Comparison of ENCODE assay signal across 1 cellular context in genomic region chr1:56867491-56867890, GRCh38.
TF ChIP-seq lines count a peak whose summit lies in the region.

No MANE protein-coding gene starts in this region.

TF ChIP-seq in IMR-90, 13 proteins besides CTCF, POLR2A, EP300 and RAD21:
- TF ChIP-seq NFE2L2 (IDR thresholded peaks at IDR 0.05; ENCODE audit: low read depth, low read length) (no peak), ELK1 (IDR thresholded peaks at IDR 0.05; ENCODE audit: borderline replicate concordance, low read depth, low read length) (no peak), BHLHE40 (IDR thresholded peaks at IDR 0.05; ENCODE audit: low read depth, low read length) (no peak), RFX5 (IDR thresholded peaks at IDR 0.05; ENCODE audit: low read depth, low read length) (no peak), CHD1 (IDR thresholded peaks at IDR 0.05; ENCODE audit: low read depth, low read length) (no peak), RCOR1 (IDR thresholded peaks at IDR 0.05; ENCODE audit: insufficient replicate concordance, low read length) (no peak), MAZ (IDR thresholded peaks at IDR 0.05; ENCODE audit: borderline replicate concordance, low read depth, low read length) (no peak), USF2 (IDR thresholded peaks at IDR 0.05; ENCODE audit: low read depth, low read length) (no peak), MXI1 (IDR thresholded peaks at IDR 0.05; ENCODE audit: borderline replicate concordance, low read depth, low read length) (no peak)
TF ChIP-seq in IMR-90: peak in this region for 0.
